14 cellular contexts compared by ENCODE assay signal in genomic region chr1:219686171-219686570, GRCh38.
DNase-seq lines count a peak whose midpoint lies in the region; ATAC-seq and TF ChIP-seq lines count a peak whose summit lies in the region.
"Had no signal": no experiment of that assay in that cellular context is flagged by ENCODE, and none has a peak within 500 bp of the region (broad histone marks: within the 10 kb centered on the region; RNA-seq: fewer than 3 reads in every experiment).

No MANE protein-coding gene starts in this region.

- no peaks in the 10 kb centered on the region for H3K9me2 ChIP-seq in SK-N-SH
- H3K9me2 ChIP-seq in hepatocyte (replicated peaks; ENCODE audit: insufficient read depth): no peaks in the 10 kb centered on the region

- no peak overlapping the region for H3K4me3 Mint-ChIP-seq in T-cell
- H3K4me3 Mint-ChIP-seq: CD4-positive, CD25-positive, alpha-beta regulatory T cell; CD8-positive, alpha-beta memory T cell; H9 had no signal

- H3K27ac ChIP-seq in SK-N-SH (ENCODE audit: low read depth in 2 of 2, low read length in 1 of 2) (no peak overlapping the region), OCI-LY3 (ENCODE audit: low read length) (no peak overlapping the region), hepatocyte (peak overlapping the region; percentile 20)

- H3K36me3 Mint-ChIP-seq in T-cell: no peaks in the 10 kb centered on the region
- H3K36me3 Mint-ChIP-seq: CD4-positive, CD25-positive, alpha-beta regulatory T cell; CD8-positive, alpha-beta memory T cell had no signal

- 66% methylated on average over 2 of the region's 2 CpGs for WGBS in SK-N-SH (ENCODE audit: low lambda C conversion rate)
- 76% methylated on average over 2 of the region's 2 CpGs for WGBS in hepatocyte (ENCODE audit: low lambda C conversion rate, missing lambda C conversion rate)

- no peak for TF ChIP-seq EP300 in SK-N-SH (IDR thresholded peaks at IDR 0.05; ENCODE audit: borderline replicate concordance in 1 of 2, low read depth in 1 of 2, low read length in 1 of 2)

- DNase-seq in SK-N-SH (no peak), hepatocyte (ENCODE audit: low spot score) (no peak), AG20443 (ENCODE audit: low spot score) (no peak), T-cell (no peak), HuH-7 (ENCODE audit: low spot score) (no peak)
- DNase-seq: 8988T; BE2C; C1 segment of cervical spinal cord; Caco-2; CD4-positive, CD25-positive, alpha-beta regulatory T cell; CD8-positive, alpha-beta memory T cell; H9 had no signal

- no peak overlapping the region for H2AFZ ChIP-seq in SK-N-SH (ENCODE audit: low read depth)
- no peak overlapping the region for H2AFZ ChIP-seq in OCI-LY3 (ENCODE audit: low read depth, low read length)
- H2AFZ ChIP-seq in hepatocyte: no peak overlapping the region

- H3K9me3 ChIP-seq in SK-N-SH: no peaks in the 10 kb centered on the region
- no peaks in the 10 kb centered on the region for H3K9me3 ChIP-seq in OCI-LY3 (ENCODE audit: insufficient read depth, low read length)
- H3K9me3 ChIP-seq in hepatocyte (ENCODE audit: low read depth): no peaks in the 10 kb centered on the region
- H3K9me3 ChIP-seq: BE2C, Caco-2 had no signal

- TF ChIP-seq CTCF in SK-N-SH (IDR thresholded peaks at IDR 0.05): no peak
- no peak for TF ChIP-seq CTCF in OCI-LY3 (IDR thresholded peaks at IDR 0.05; ENCODE audit: low read depth, low read length)
- no peak for TF ChIP-seq CTCF in hepatocyte (IDR thresholded peaks at IDR 0.05; ENCODE audit: poor library complexity)

- H3K27me3 ChIP-seq in SK-N-SH (ENCODE audit: insufficient read depth) (no peaks in the 10 kb centered on the region), OCI-LY3 (ENCODE audit: low read depth, low read length) (peaks cover 7% of the 10 kb centered on the region; the same call in 1 of the 2 replicates), hepatocyte (no peaks in the 10 kb centered on the region)
- H3K27me3 ChIP-seq: BE2C had no signal

- no peak for ATAC-seq in SK-N-SH treated with all-trans-retinoic acid at 6 μM for 48 hours
- ATAC-seq in T-cell (replicated peaks in 1 of 4): no peak

- no peak overlapping the region for H3K9ac ChIP-seq in SK-N-SH
- H3K9ac ChIP-seq in OCI-LY3 (ENCODE audit: low read length): no peak overlapping the region

- CTCF ChIA-PET in SK-N-SH (lab: Yijun Ruan, JAX) (no interaction called here), T-cell (lab: Charles Lee) (no interaction called here)

- H3K4me1 ChIP-seq in SK-N-SH (ENCODE audit: control insufficient read depth in 1 of 2, insufficient read depth in 2 of 2, low read depth in 1 of 2, low read length in 1 of 2) (no peaks in the 10 kb centered on the region; a peak in 1 of 4 replicates), OCI-LY3 (ENCODE audit: low read length) (peaks cover 12% of the 10 kb centered on the region), hepatocyte (ENCODE audit: insufficient read depth) (no peaks in the 10 kb centered on the region)
- H3K4me1 ChIP-seq: Caco-2 had no signal

- H3K4me2 ChIP-seq in SK-N-SH: no peak overlapping the region
- H3K4me2 ChIP-seq in OCI-LY3 (ENCODE audit: low read length): peak overlapping the region; percentile 16; the same call in 1 of the 2 replicates
- no peak overlapping the region for H3K4me2 ChIP-seq in hepatocyte

- H3K27me3 Mint-ChIP-seq in T-cell: peaks cover 0 to 4% of the 10 kb centered on the region in 2 donors
- H3K27me3 Mint-ChIP-seq: CD4-positive, CD25-positive, alpha-beta regulatory T cell had no signal

- no peak for TF ChIP-seq RAD21 in SK-N-SH (IDR thresholded peaks at IDR 0.05; ENCODE audit: low read length)

- H3K27ac Mint-ChIP-seq in T-cell: no peak overlapping the region
- H3K27ac Mint-ChIP-seq: CD4-positive, CD25-positive, alpha-beta regulatory T cell; CD8-positive, alpha-beta memory T cell; H9 had no signal

- no peaks in the 10 kb centered on the region for H3F3A ChIP-seq in SK-N-SH (replicated peaks; ENCODE audit: insufficient read depth)

- no peaks in the 10 kb centered on the region for H3K79me2 ChIP-seq in SK-N-SH (ENCODE audit: insufficient read depth)
- no peaks in the 10 kb centered on the region for H3K79me2 ChIP-seq in OCI-LY3 (ENCODE audit: low read length)
- H3K79me2 ChIP-seq in hepatocyte: no peaks in the 10 kb centered on the region

- no peak overlapping the region for H3K4me3 ChIP-seq in SK-N-SH (ENCODE audit: low read depth in 2 of 2, low read length in 1 of 2)
- H3K4me3 ChIP-seq in OCI-LY3 (ENCODE audit: low read length): no peak overlapping the region
- no peak overlapping the region for H3K4me3 ChIP-seq in hepatocyte

- H3K9me3 Mint-ChIP-seq in T-cell: peaks cover 0 to 6% (median 0%) of the 10 kb centered on the region in 3 donors
- H3K9me3 Mint-ChIP-seq: CD4-positive, CD25-positive, alpha-beta regulatory T cell; H9 had no signal

- H3K36me3 ChIP-seq in SK-N-SH (replicated peaks in 1 of 2; ENCODE audit: control insufficient read depth in 1 of 2, insufficient read depth in 2 of 2, low read length in 1 of 2) (no peaks in the 10 kb centered on the region), OCI-LY3 (replicated peaks; ENCODE audit: low read depth, low read length) (no peaks in the 10 kb centered on the region), hepatocyte (replicated peaks; ENCODE audit: insufficient read depth, low read depth) (no peaks in the 10 kb centered on the region)
- H3K36me3 ChIP-seq: BE2C had no signal

- H4K20me1 ChIP-seq in SK-N-SH (ENCODE audit: insufficient read depth) (no peaks in the 10 kb centered on the region), OCI-LY3 (ENCODE audit: insufficient read depth, low read length) (no peaks in the 10 kb centered on the region), hepatocyte (ENCODE audit: insufficient read depth, poor library complexity, severe bottlenecking) (no peaks in the 10 kb centered on the region)

- H3K4me1 Mint-ChIP-seq in T-cell: no peaks in the 10 kb centered on the region
- H3K4me1 Mint-ChIP-seq: CD4-positive, CD25-positive, alpha-beta regulatory T cell; CD8-positive, alpha-beta memory T cell had no signal

- POLR2A ChIA-PET in SK-N-SH (lab: Yijun Ruan, JAX): no interaction called here
- POLR2A ChIA-PET in T-cell (lab: Charles Lee): no interaction called here

TF ChIP-seq in SK-N-SH, 30 proteins besides CTCF, POLR2A, EP300 and RAD21:
- no peak for TF ChIP-seq FOXM1 (IDR thresholded peaks at IDR 0.05; ENCODE audit: low read depth)
- TF ChIP-seq JUND (IDR thresholded peaks at IDR 0.05): 0 out of 2 replicates have a peak, but pooled peaks have one; percentile 3

TF ChIP-seq in SK-N-SH treated with all-trans-retinoic acid at 6 μM for 48 hours, 23 proteins besides CTCF, POLR2A, EP300 and RAD21 (continues in another document):
- TF ChIP-seq ZFP3 (CRISPR knock-in tag; IDR thresholded peaks at IDR 0.05) (no peak), TSHZ2 (CRISPR knock-in tag; IDR thresholded peaks at IDR 0.05) (no peak), TCF4 (CRISPR knock-in tag; IDR thresholded peaks at IDR 0.05; ENCODE audit: borderline replicate concordance) (no peak), ZNF8 (CRISPR knock-in tag; IDR thresholded peaks at IDR 0.05) (no peak), ZFP30 (CRISPR knock-in tag; IDR thresholded peaks at IDR 0.05) (no peak), ARNTL (CRISPR knock-in tag; IDR thresholded peaks at IDR 0.05; ENCODE audit: borderline replicate concordance, low read depth) (no peak), POU6F1 (CRISPR knock-in tag; IDR thresholded peaks at IDR 0.05; ENCODE audit: borderline replicate concordance, low read depth) (no peak), ISL1 (CRISPR knock-in tag; IDR thresholded peaks at IDR 0.05) (no peak), GLIS3 (CRISPR knock-in tag; IDR thresholded peaks at IDR 0.05) (no peak), CSDC2 (CRISPR knock-in tag; IDR thresholded peaks at IDR 0.05) (no peak), TOX (CRISPR knock-in tag; IDR thresholded peaks at IDR 0.05; ENCODE audit: borderline replicate concordance) (no peak)
